ENCODE assay signal across 7 cellular contexts in genomic region chr11:47412152-47412746, GRCh38. TPM values are rescaled to one million over a fixed set of nuclear protein-coding genes. Genes with fewer than 3 reads are reported as not detected.
DNase-seq lines count a peak whose midpoint lies in the region; ATAC-seq and TF ChIP-seq lines count a peak whose summit lies in the region.

No MANE protein-coding gene starts in this region.

- no peaks in the 10 kb centered on the region for H4K20me1 ChIP-seq in Loucy (ENCODE audit: insufficient read depth, low read length, poor library complexity, severe bottlenecking)

- H3K4me2 ChIP-seq in Loucy (ENCODE audit: low read depth, low read length, poor library complexity, severe bottlenecking), result no peak overlapping the region

- H3K9me2 ChIP-seq in Loucy (replicated peaks; ENCODE audit: low read depth, low read length), result no peaks in the 10 kb centered on the region

- TF ChIP-seq CTCF in GM10248 (IDR thresholded peaks at IDR 0.05; ENCODE audit: control extremely low read depth, extremely low read depth, low read depth, missing control alignments), result peak; percentile 97
- TF ChIP-seq CTCF in Loucy (conservative IDR thresholded peaks at IDR 0.05; ENCODE audit: low read length), result peak; percentile 88
- peak; percentile 70 for TF ChIP-seq CTCF in foreskin keratinocyte (conservative IDR thresholded peaks at IDR 0.05)

- no peaks in the 10 kb centered on the region for H3K36me3 ChIP-seq in Loucy (ENCODE audit: insufficient read depth, low read length)

- H3K9me3 ChIP-seq in Loucy (ENCODE audit: insufficient read depth, low read depth, low read length), result no peaks in the 10 kb centered on the region

- H3F3A ChIP-seq in Loucy (ENCODE audit: low read depth), result no peaks in the 10 kb centered on the region

- ATAC-seq in foreskin keratinocyte, result no peak
- ATAC-seq in HG03095 (IDR thresholded peaks at IDR 0.05; ENCODE audit: unreplicated experiment), result no peak
- ATAC-seq in esophagus mucosa, result no peak

- H3K4me1 ChIP-seq in Loucy (ENCODE audit: insufficient read depth, low read length, poor library complexity, severe bottlenecking), result peaks cover 14% of the 10 kb centered on the region
- no peaks in the 10 kb centered on the region for H3K4me1 ChIP-seq in foreskin keratinocyte

- H3K9ac ChIP-seq in Loucy (ENCODE audit: low read depth, low read length, poor library complexity, severe bottlenecking), result no peak overlapping the region

- no peak overlapping the region for H3K27ac ChIP-seq in foreskin keratinocyte

- no peak overlapping the region for H2AFZ ChIP-seq in Loucy (ENCODE audit: low read length)

- H3K27me3 ChIP-seq in Loucy (ENCODE audit: insufficient read depth, low read length, poor library complexity, severe bottlenecking) (no peaks in the 10 kb centered on the region), foreskin keratinocyte (no peaks in the 10 kb centered on the region)

- H3K4me3 ChIP-seq in Loucy (ENCODE audit: low read length, poor library complexity, severe bottlenecking), result no peak overlapping the region

- CTCF ChIA-PET in GM10248 (lab: Yijun Ruan, JAX), result interaction anchor here (0.7 to 8.6 kb wide), 39 partner anchors 11 to 298 kb away, joined by 3 to 92 read pairs (median 4); partner anchors contain the start of genes ACP2, ARFGAP2, NR1H3 and PSMC3

- peaks cover 9% of the 10 kb centered on the region; the same call in 1 of the 2 replicates for H3K79me2 ChIP-seq in Loucy (ENCODE audit: insufficient read depth, low read length)

- DNase-seq in GM10248 (ENCODE audit: extremely low spot score) (peak; percentile 71), foreskin keratinocyte (no peak)
- peak; percentile 83 for DNase-seq in activated CD8-positive, alpha-beta memory T cell treated with anti-CD3 and anti-CD28 coated beads, Interleukin-2, amount 50 U/mL, for 48 hours
- peak; percentile 27 to 55 (median 51) for DNase-seq in stimulated activated CD4-positive, alpha-beta T cell treated with anti-CD3 and anti-CD28 coated beads, Interleukin-12 subunit alpha, Interleukin-12 subunit beta, amount 100 ng/mL, for 48 hours (ENCODE audit: low read depth in 2 of 3, low spot score in 1 of 3)

- POLR2A ChIA-PET in GM10248 (lab: Yijun Ruan, JAX), result interaction anchor here (0.6 to 1.6 kb wide), 4 partner anchors 12 to 155 kb away, joined by 3 to 4 read pairs (median 3); partner anchors contain the start of genes NR1H3, PSMC3 and SPI1

RNA-seq across cellular contexts. Expression of gene SLC39A13, which starts 3.9 kb away (rescaled TPM):
- total RNA-seq in foreskin keratinocyte, result 48.2 and 58.1 TPM in 2 replicates
- 64.6 and 70.8 TPM in 2 replicates for polyA plus RNA-seq in foreskin keratinocyte
- 6.4 TPM for total RNA-seq in esophagus mucosa

RNA-seq across cellular contexts. Expression of gene PSMC3, which starts 14.0 kb away (rescaled TPM):
- total RNA-seq in foreskin keratinocyte (209 and 242 TPM in 2 replicates), esophagus mucosa (88.2 TPM)
- 249 and 296 TPM in 2 replicates for polyA plus RNA-seq in foreskin keratinocyte

RNA-seq across cellular contexts. Expression of gene SPI1, which starts 33.9 kb away (rescaled TPM):
- total RNA-seq in foreskin keratinocyte, result not detected in 2 replicates
- not detected in 2 replicates for polyA plus RNA-seq in foreskin keratinocyte
- total RNA-seq in esophagus mucosa, result 2.2 TPM

RNA-seq across cellular contexts. Expression of gene RAPSN, which starts 36.7 kb away (rescaled TPM):
- total RNA-seq in foreskin keratinocyte, result 0.14 and 0.18 TPM in 2 replicates
- polyA plus RNA-seq in foreskin keratinocyte, result 0.10 and 0.32 TPM in 2 replicates
- total RNA-seq in esophagus mucosa, result 0.44 TPM

RNA-seq across cellular contexts. Expression of gene MYBPC3, which starts 59.7 kb away (rescaled TPM):
- not detected in 2 replicates for total RNA-seq in foreskin keratinocyte
- polyA plus RNA-seq in foreskin keratinocyte, result not detected in 2 replicates
- total RNA-seq in esophagus mucosa, result not detected

Comparison
In these comparisons a context has a peak if more than half of its experiments do, and no peak if none do; other contexts are left out.
1. DNase-seq: peak in GM10248 (single experiment), activated CD8-positive, alpha-beta memory T cell treated with anti-CD3 and anti-CD28 coated beads, Interleukin-2, amount 50 U/mL, for 48 hours (single experiment) and stimulated activated CD4-positive, alpha-beta T cell treated with anti-CD3 and anti-CD28 coated beads, Interleukin-12 subunit alpha, Interleukin-12 subunit beta, amount 100 ng/mL, for 48 hours (3 of 3); none in foreskin keratinocyte (0 of 2).
2. Peak in every context shown above with its lines, with median percentiles within 50 percentile points of each other: CTCF ChIP-seq.